In the genomic region with DNA sequence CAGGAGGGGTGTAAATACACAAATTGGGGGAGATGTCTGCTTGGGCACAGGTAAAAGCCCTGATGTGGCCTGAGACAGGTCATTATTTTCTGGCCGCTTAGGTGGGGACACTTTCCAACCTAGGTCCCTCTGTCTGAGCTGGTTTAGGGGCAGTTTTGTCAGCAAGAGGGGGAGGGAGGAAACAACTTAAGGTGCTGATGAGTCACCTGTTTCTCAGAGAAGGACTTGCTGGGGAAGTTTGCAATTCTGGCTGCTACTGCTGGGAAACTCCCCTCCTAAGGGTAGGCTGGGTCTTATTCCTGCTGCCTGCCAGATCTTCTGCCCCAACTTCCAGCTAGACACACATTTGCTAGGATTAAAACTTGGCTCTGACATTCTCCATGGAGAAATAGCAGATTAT, we compare ENCODE assay signal across 9 cellular contexts. TPM values are rescaled to one million over a fixed set of nuclear protein-coding genes. Genes with fewer than 3 reads are reported as not detected.
A peak's percentile ranks its signal among the peaks of the same experiment; 100 is the strongest.
DNase-seq lines count a peak whose midpoint lies in the region; ATAC-seq and TF ChIP-seq lines count a peak whose summit lies in the region.
"Had no signal": no experiment of that assay in that cellular context is flagged by ENCODE, and none has a peak within 500 bp of the region (broad histone marks: within the 10 kb centered on the region; RNA-seq: fewer than 3 reads in every experiment).

No MANE protein-coding gene starts in this region.

- no peak overlapping the region for H2AFZ ChIP-seq in PC-9

- H3K4me3 Mint-ChIP-seq in chondrocyte (ENCODE audit: unreplicated experiment) = no peak overlapping the region

- 82 to 100% (median 94%) methylated on average over 1 of the region's 1 CpG for WGBS in psoas muscle, 3 donors
- WGBS in thyroid gland, 2 donors = 100% methylated on average over 1 of the region's 1 CpG

- H4K20me1 ChIP-seq in PC-9 (ENCODE audit: insufficient read depth) = no peaks in the 10 kb centered on the region

- CTCF ChIA-PET in PC-9 (lab: Charles Lee) = interaction anchor here (0.6 to 2.1 kb wide), 7 partner anchors 12 to 27 kb away, joined by 3 to 13 read pairs (median 6); partner anchors contain the start of gene VPS18

- peak overlapping the region; percentile 69 for H3K4me2 ChIP-seq in PC-9
- H3K4me2 ChIP-seq: KMS-11 had no signal

- TF ChIP-seq CTCF in PC-9 (conservative IDR thresholded peaks at IDR 0.05) (no peak), foreskin keratinocyte (conservative IDR thresholded peaks at IDR 0.05) (no peak), chondrocyte (IDR thresholded peaks at IDR 0.05) (no peak), psoas muscle (IDR thresholded peaks at IDR 0.05) (no peak), thyroid gland (IDR thresholded peaks at IDR 0.05) (no peak)

- H3K27me3 Mint-ChIP-seq in chondrocyte (ENCODE audit: low read depth) = no peaks in the 10 kb centered on the region

- H3K4me1 ChIP-seq in PC-9 (replicated peaks; ENCODE audit: insufficient read depth) (peaks cover 37% of the 10 kb centered on the region), foreskin keratinocyte (peaks cover 6% of the 10 kb centered on the region), psoas muscle (no peaks in the 10 kb centered on the region), thyroid gland (peaks cover 0 to 2% of the 10 kb centered on the region in 2 donors)

- TF ChIP-seq POLR2A in thyroid gland (IDR thresholded peaks at IDR 0.05) = no peak

- H3K27me3 ChIP-seq in PC-9 (ENCODE audit: insufficient read depth, low read depth) (no peaks in the 10 kb centered on the region), foreskin keratinocyte (no peaks in the 10 kb centered on the region), psoas muscle (ENCODE audit: insufficient read depth in 3 of 3, low read length in 2 of 3) (peaks cover 0 to 5% (median 0%) of the 10 kb centered on the region in 3 donors), thyroid gland (no peaks in the 10 kb centered on the region)

- no peaks in the 10 kb centered on the region for H3K79me2 ChIP-seq in PC-9 (ENCODE audit: low read depth)

- intact Hi-C loops in PC-9 (cut with micrococcal nuclease; ENCODE audit: unreplicated experiment) = loop anchor here (10.0 kb wide), 1 partner anchor 774 kb away; the partner anchor contains the start of gene BMF
- intact Hi-C loops in psoas muscle (cut with DNase I) = no loop called here
- intact Hi-C loops in thyroid gland (cut with DNase I) = no loop called here

- no peak overlapping the region; the same call in 1 of the 2 replicates for H3K4me3 ChIP-seq in PC-9
- no peak overlapping the region for H3K4me3 ChIP-seq in psoas muscle
- no peak overlapping the region for H3K4me3 ChIP-seq in thyroid gland (replicated peaks in 1 of 3)

- no peaks in the 10 kb centered on the region for H3K9me3 ChIP-seq in PC-9 (ENCODE audit: insufficient read depth, low read depth)
- H3K9me3 ChIP-seq in psoas muscle = no peaks in the 10 kb centered on the region
- no peaks in the 10 kb centered on the region for H3K9me3 ChIP-seq in thyroid gland

- H3K36me3 Mint-ChIP-seq in chondrocyte (ENCODE audit: low read depth) = no peaks in the 10 kb centered on the region

- no TSS peak for BruUV-seq in PC-9 (replicated peaks; lab: Mats Ljungman, UMichigan)

- H3K27ac Mint-ChIP-seq in chondrocyte (ENCODE audit: unreplicated experiment) = no peak overlapping the region

- H3K36me3 ChIP-seq in PC-9 (ENCODE audit: low read depth) (no peaks in the 10 kb centered on the region), psoas muscle (ENCODE audit: insufficient read depth in 1 of 2, low read depth in 1 of 2) (no peaks in the 10 kb centered on the region), thyroid gland (no peaks in the 10 kb centered on the region)

- ATAC-seq in GM21576 (IDR thresholded peaks at IDR 0.05; ENCODE audit: unreplicated experiment) (peak; percentile 48), foreskin keratinocyte (peak; percentile 79), psoas muscle (no peak)

- peaks cover 36% of the 10 kb centered on the region for H3F3A ChIP-seq in PC-9 (ENCODE audit: insufficient read depth, low read depth)

- POLR2A ChIA-PET in PC-9 (lab: Charles Lee; ENCODE audit: unreplicated experiment) = interaction anchor here (0.6 kb wide), 1 partner anchor 439 kb away, joined by 4 read pairs; no protein-coding TSS in a partner anchor

- DNase-seq in Daoy (ENCODE audit: low read depth) (peak; percentile 71), PC-9 (peak; percentile 65 to 85), foreskin keratinocyte (peak; percentile 67 to 85), chondrocyte (ENCODE audit: low spot score) (no peak), psoas muscle (no peak), GF-D8 (lab: John Stamatoyannopoulos, UW) (no peak), thyroid gland (no peak)

- no peaks in the 10 kb centered on the region for H3K9me3 Mint-ChIP-seq in chondrocyte (ENCODE audit: low read depth)

- peaks cover 3% of the 10 kb centered on the region for H3K4me1 Mint-ChIP-seq in chondrocyte (ENCODE audit: low read depth)

- H3K9me2 ChIP-seq in PC-9 (ENCODE audit: insufficient read depth) = no peaks in the 10 kb centered on the region

- peak overlapping the region; percentile 82 for H3K27ac ChIP-seq in PC-9
- peak overlapping the region; percentile 83 for H3K27ac ChIP-seq in foreskin keratinocyte
- H3K27ac ChIP-seq in psoas muscle = no peak overlapping the region
- no peak overlapping the region for H3K27ac ChIP-seq in thyroid gland
- H3K27ac ChIP-seq: KMS-11 had no signal

RNA-seq across cellular contexts. Expression of gene RHOV, which starts 4.8 kb away (rescaled TPM):
- 0.15 and 0.23 TPM in 2 replicates for total RNA-seq in Daoy (2014; rRNA removed; shearing (Covaris generic))
- total RNA-seq in PC-9 (2021) (1.4 and 4.1 TPM in 2 replicates), foreskin keratinocyte (0.17 and 0.18 TPM in 2 replicates), chondrocyte (0.12 to 0.31 TPM in 2 of 3 replicates, not detected in the other), psoas muscle (not detected), thyroid gland (under 1 TPM in 1 of 4 donors, not detected in 3; 0.29 TPM)
- polyA plus RNA-seq in foreskin keratinocyte (0.37 and 0.55 TPM in 2 replicates), psoas muscle (under 1 TPM in 2 of 3 donors, not detected in 1; 0.10 to 0.23 TPM)

RNA-seq across cellular contexts. Expression of gene VPS18, which starts 15.5 kb away (rescaled TPM):
- total RNA-seq in Daoy (2014; rRNA removed; shearing (Covaris generic)) = 23.3 and 27.9 TPM in 2 replicates
- total RNA-seq in PC-9 (2021) (9.6 and 9.9 TPM in 2 replicates), foreskin keratinocyte (17.7 and 20.6 TPM in 2 replicates), chondrocyte (29.4 to 35.6 TPM (median 33.0 TPM) in 3 replicates), psoas muscle (10 to 100 TPM in 3 of 4 donors, 1 to 10 TPM in 1; 8.1 to 20.5 (median 16.3) TPM), thyroid gland (10 to 100 TPM; 29.2 to 43.6 (median 37.2) TPM)
- polyA plus RNA-seq in foreskin keratinocyte (10.4 and 11.4 TPM in 2 replicates), psoas muscle (10 to 100 TPM in 2 of 3 donors, 1 to 10 TPM in 1; 8.4 to 16.9 (median 12.3) TPM)

RNA-seq across cellular contexts. Expression of gene SPINT1, which starts 34.9 kb away (rescaled TPM):
- total RNA-seq in Daoy (2014; rRNA removed; shearing (Covaris generic)) = 2.6 and 3.8 TPM in 2 replicates
- total RNA-seq in PC-9 (2021) (141 and 180 TPM in 2 replicates), foreskin keratinocyte (107 and 121 TPM in 2 replicates), chondrocyte (0.87 to 2.0 TPM (median 0.87 TPM) in 3 replicates), psoas muscle (under 1 TPM; 0.19 to 0.54 (median 0.24) TPM), thyroid gland (100 to 1,000 TPM in 2 of 4 donors, 10 to 100 TPM in 2; 84.3 to 143 (median 113) TPM)
- polyA plus RNA-seq in foreskin keratinocyte (112 and 117 TPM in 2 replicates), psoas muscle (under 1 TPM; 0.03 to 0.19 (median 0.17) TPM)

RNA-seq across cellular contexts. Expression of gene PPP1R14D, which starts 50.3 kb away (rescaled TPM):
- total RNA-seq in Daoy (2014; rRNA removed; shearing (Covaris generic)) = not detected in 2 replicates
- 0.55 and 0.65 TPM in 2 replicates for total RNA-seq in PC-9 (2021)
- not detected in 2 replicates for total RNA-seq in foreskin keratinocyte
- polyA plus RNA-seq in foreskin keratinocyte = not detected in 2 replicates
- not detected in 3 replicates for total RNA-seq in chondrocyte
- total RNA-seq in psoas muscle = not detected
- polyA plus RNA-seq in psoas muscle = not detected
- total RNA-seq in thyroid gland = not detected

RNA-seq across cellular contexts. Expression of gene DLL4, which starts 50.4 kb away (rescaled TPM):
- not detected in 2 replicates for total RNA-seq in Daoy (2014; rRNA removed; shearing (Covaris generic))
- total RNA-seq in PC-9 (2021) = 0.48 and 0.55 TPM in 2 replicates
- total RNA-seq in foreskin keratinocyte = not detected in 2 replicates
- not detected in 2 replicates for polyA plus RNA-seq in foreskin keratinocyte
- 0.36 to 0.45 TPM in 2 of 3 replicates, not detected in the other for total RNA-seq in chondrocyte
- total RNA-seq in psoas muscle = 10 to 100 TPM in 1 of 4 donors, 1 to 10 TPM in 3; 7.2 to 13.1 (median 9.2) TPM
- 1 to 10 TPM; 4.0 to 6.1 (median 6.0) TPM for polyA plus RNA-seq in psoas muscle
- 10 to 100 TPM in 3 of 4 donors, 1 to 10 TPM in 1; 6.8 to 27.1 (median 10.8) TPM for total RNA-seq in thyroid gland

Comparison
In these comparisons a context has a peak if more than half of its experiments do, and no peak if none do; other contexts are left out.
1. DNase-seq: peak in Daoy (single experiment), PC-9 (2 of 2) and foreskin keratinocyte (2 of 2); none in chondrocyte (single experiment), psoas muscle (0 of 2), GF-D8 (single experiment) and thyroid gland (0 of 2).
2. ATAC-seq: peak in GM21576 (single experiment) and foreskin keratinocyte (single experiment); none in psoas muscle (0 of 4).
3. H3K27ac ChIP-seq: peak in PC-9 (single experiment) and foreskin keratinocyte (single experiment); none in psoas muscle (single experiment) and thyroid gland (0 of 3).
4. RNA of gene SPINT1, which starts 34.9 kb away (total RNA-seq): 141 to 180 TPM in PC-9, 84.3 to 143 TPM in thyroid gland and 107 to 121 TPM in foreskin keratinocyte; 2.6 to 3.8 TPM in Daoy, 0.87 to 2.0 TPM in chondrocyte and 0.19 to 0.54 TPM in psoas muscle; every median in the first group is over 10 times any median in the second.